In genomic region chr2:53004413-53004812, GRCh38 we compare ENCODE assay signal across 26 cellular contexts.
"Had no signal": no experiment of that assay in that cellular context is flagged by ENCODE, and none has a peak within 500 bp of the region (broad histone marks: within the 10 kb centered on the region; RNA-seq: fewer than 3 reads in every experiment).

No MANE protein-coding gene starts in this region.

- H3K4me1 ChIP-seq: neural progenitor cell, psoas muscle, right lobe of liver, sigmoid colon, stomach, thyroid gland, tibial nerve, upper lobe of right lung, uterus had no signal

- H3K79me2 ChIP-seq: parathyroid adenoma had no signal

- H3K27me3 ChIP-seq: neural progenitor cell, ovary, right lobe of liver, sigmoid colon, stomach, thyroid gland, tibial nerve, upper lobe of right lung, uterus had no signal

- ATAC-seq: naive thymus-derived CD8-positive, alpha-beta T cell; natural killer cell treated with Interleukin-12 subunit alpha and Interleukin-12 subunit beta and Interleukin-15 and Interleukin-18, amount 100 ng/mL, for 72 hours; psoas muscle; right cardiac atrium; right lobe of liver; stimulated activated effector memory CD8-positive, alpha-beta T cell treated with anti-CD3 and anti-CD28 coated beads, Interleukin-12 subunit alpha, Interleukin-12 subunit beta, amount 100 ng/mL, for 72 hours; stimulated activated naive B cell treated with anti-CD40 and anti-IgM and Interleukin-4, amounts not matched to agents 10 μg/mL and 1 μg/mL and 100 μg/mL, for 72 hours; upper lobe of right lung had no signal

- H3K9me3 ChIP-seq: ovary, psoas muscle, right lobe of liver, sigmoid colon, stomach, thoracic aorta, thyroid gland, tibial nerve, upper lobe of right lung, uterus had no signal

- H2AFZ ChIP-seq: neural progenitor cell, parathyroid adenoma had no signal

- H3K27ac ChIP-seq: neural progenitor cell, ovary, parathyroid adenoma, psoas muscle, right lobe of liver, sigmoid colon, stomach, thoracic aorta, thyroid gland, tibial nerve, upper lobe of right lung, uterus had no signal

- H3K9ac ChIP-seq: neural progenitor cell, parathyroid adenoma had no signal

- H3K36me3 ChIP-seq: neural progenitor cell, ovary, right lobe of liver, sigmoid colon, stomach, thoracic aorta, thyroid gland, tibial nerve, upper lobe of right lung, uterus had no signal

- H3K4me3 ChIP-seq: neural progenitor cell, ovary, psoas muscle, right lobe of liver, sigmoid colon, stomach, thoracic aorta, thyroid gland, tibial nerve, upper lobe of right lung, uterus had no signal

- DNase-seq: naive thymus-derived CD8-positive, alpha-beta T cell; nephron progenitor cell; occipital lobe; ovary; psoas muscle; right cardiac atrium; right lobe of liver; sigmoid colon; small intestine; stimulated activated CD4-positive, alpha-beta T cell treated with anti-CD3 and anti-CD28 coated beads, Interleukin-15, amount 100 ng/mL, for 24 hours; stimulated activated CD4-positive, alpha-beta T cell treated with anti-CD3 and anti-CD28 coated beads, Interleukin-2, amount 100 ng/mL, for 24 hours; stimulated activated CD4-positive, alpha-beta T cell treated with anti-CD3 and anti-CD28 coated beads, Interleukin-2, amount 100 ng/mL, for 48 hours; stimulated activated CD4-positive, alpha-beta T cell treated with anti-CD3 and anti-CD28 coated beads, Interleukin-4, amount 100 ng/mL, for 24 hours; stimulated activated naive B cell treated with anti-CD40 and anti-IgM and Interleukin-4, amounts not matched to agents 10 μg/mL and 1 μg/mL and 100 μg/mL, for 72 hours; stimulated activated naive CD4-positive, alpha-beta T cell treated with Interleukin-2 at 50 U/mL for 16 hours; stomach; thyroid gland; trophoblast cell; upper lobe of right lung; uterus had no signal

- H3K4me2 ChIP-seq: neural progenitor cell had no signal
